ENCODE assay signal across 25 cellular contexts in the genomic region with DNA sequence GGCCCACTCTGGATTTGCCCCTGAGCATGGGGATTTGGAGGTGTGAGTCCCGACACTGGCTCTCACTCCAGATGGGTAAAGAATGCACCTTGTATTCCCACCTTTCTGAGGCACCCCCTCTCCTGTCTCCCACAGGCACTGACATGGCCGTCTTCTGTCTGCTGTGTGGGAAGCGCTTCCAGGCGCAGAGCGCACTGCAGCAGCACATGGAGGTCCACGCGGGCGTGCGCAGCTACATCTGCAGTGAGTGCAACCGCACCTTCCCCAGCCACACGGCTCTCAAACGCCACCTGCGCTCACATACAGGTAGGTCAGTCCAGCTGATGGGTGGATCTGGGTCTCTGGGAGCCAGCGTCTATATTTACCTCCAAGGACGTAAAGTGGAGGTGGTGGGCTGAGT. TPM values are rescaled to one million over a fixed set of nuclear protein-coding genes. Genes with fewer than 3 reads are reported as not detected.
"Had no signal": no experiment of that assay in that cellular context is flagged by ENCODE, and none has a peak within 500 bp of the region (broad histone marks: within the 10 kb centered on the region; RNA-seq: fewer than 3 reads in every experiment).

No MANE protein-coding gene starts in this region.

- H3K27me3 ChIP-seq: colonic mucosa, esophagus muscularis mucosa, foreskin keratinocyte, heart right ventricle, ovary, spleen, tibial nerve, upper lobe of left lung had no signal

- H3K36me3 ChIP-seq: colonic mucosa, ovary had no signal

- H3K4me1 Mint-ChIP-seq: stimulated activated memory B cell treated with anti-CD40 and anti-IgM and Interleukin-4, amounts not matched to agents 10 μg/mL and 1 μg/mL and 100 μg/mL, for 72 hours had no signal

- H3K27ac Mint-ChIP-seq: dendritic cell treated with granulocyte-macrophage colony-stimulating factor and Interleukin-4, amounts not matched to agents 40 ng/mL and 50 ng/mL, for 4 days; nephron progenitor cell; stimulated activated memory B cell treated with anti-CD40 and anti-IgM and Interleukin-4, amounts not matched to agents 10 μg/mL and 1 μg/mL and 100 μg/mL, for 72 hours had no signal

- H3K9me3 ChIP-seq: colonic mucosa, esophagus muscularis mucosa, heart right ventricle, lower lobe of right lung, ovary, spleen, thoracic aorta, tibial nerve, upper lobe of left lung had no signal

- H3K36me3 Mint-ChIP-seq: naive thymus-derived CD8-positive, alpha-beta T cell; stimulated activated memory B cell treated with anti-CD40 and anti-IgM and Interleukin-4, amounts not matched to agents 10 μg/mL and 1 μg/mL and 100 μg/mL, for 72 hours had no signal

- DNase-seq: colonic mucosa; effector memory CD4-positive, alpha-beta T cell; foreskin keratinocyte; glutamatergic neuron; heart right ventricle; hippocampal formation; kidney glomerular epithelial cell; left colon; left ventricle myocardium superior; lower lobe of right lung; naive thymus-derived CD8-positive, alpha-beta T cell; nephron progenitor cell; occipital lobe; ovary; spleen; stimulated activated CD4-positive, alpha-beta T cell treated with anti-CD3 and anti-CD28 coated beads, Interleukin-4, amount 100 ng/mL, for 4 hours; stimulated activated naive CD8-positive, alpha-beta T cell treated with anti-CD3 and anti-CD28 coated beads, Interleukin-15, Interleukin-2, amounts not matched to agents 100 U/mL and 50 U/mL, for 24 hours; substantia nigra had no signal

- H3K27me3 Mint-ChIP-seq: dendritic cell treated with granulocyte-macrophage colony-stimulating factor and Interleukin-4, amounts not matched to agents 40 ng/mL and 50 ng/mL, for 4 days had no signal

- H3K4me3 ChIP-seq: colonic mucosa, esophagus muscularis mucosa, heart right ventricle, lower lobe of right lung, ovary, skin epidermis, spleen, thoracic aorta, tibial nerve, upper lobe of left lung had no signal

- H3K4me3 Mint-ChIP-seq: dendritic cell treated with granulocyte-macrophage colony-stimulating factor and Interleukin-4, amounts not matched to agents 40 ng/mL and 50 ng/mL, for 4 days; naive thymus-derived CD8-positive, alpha-beta T cell; nephron progenitor cell; stimulated activated memory B cell treated with anti-CD40 and anti-IgM and Interleukin-4, amounts not matched to agents 10 μg/mL and 1 μg/mL and 100 μg/mL, for 72 hours had no signal

- H3K27ac ChIP-seq: colonic mucosa, foreskin keratinocyte, lower lobe of right lung, ovary, skin epidermis, spleen had no signal

- H3K9me3 Mint-ChIP-seq: dendritic cell treated with granulocyte-macrophage colony-stimulating factor and Interleukin-4, amounts not matched to agents 40 ng/mL and 50 ng/mL, for 4 days; naive thymus-derived CD8-positive, alpha-beta T cell; nephron progenitor cell; stimulated activated memory B cell treated with anti-CD40 and anti-IgM and Interleukin-4, amounts not matched to agents 10 μg/mL and 1 μg/mL and 100 μg/mL, for 72 hours had no signal

- H3K4me1 ChIP-seq: colonic mucosa, foreskin keratinocyte, spleen had no signal

RNA-seq across cellular contexts. Expression of a gene that starts 54.2 kb away (rescaled TPM):
- total RNA-seq: foreskin keratinocyte; naive thymus-derived CD8-positive, alpha-beta T cell; occipital lobe had no signal
- polyA plus RNA-seq: foreskin keratinocyte; naive thymus-derived CD8-positive, alpha-beta T cell had no signal
